In genomic region chr2:169979025-169979424, GRCh38 we compare ENCODE assay signal across 19 cellular contexts.
A peak's percentile ranks its signal among the peaks of the same experiment; 100 is the strongest.
DNase-seq lines count a peak whose midpoint lies in the region; ATAC-seq and TF ChIP-seq lines count a peak whose summit lies in the region.
"Had no signal": no experiment of that assay in that cellular context is flagged by ENCODE, and none has a peak within 500 bp of the region (broad histone marks: within the 10 kb centered on the region; RNA-seq: fewer than 3 reads in every experiment).

No MANE protein-coding gene starts in this region.

- BruUV-seq in MCF 10A (replicated peaks; lab: Mats Ljungman, UMichigan), result no TSS peak

- H3K36me3 Mint-ChIP-seq in MCF 10A (ENCODE audit: insufficient read depth, unreplicated experiment), result peaks cover 23% of the 10 kb centered on the region
- peaks cover 56 to 66% of the 10 kb centered on the region in 2 donors for H3K36me3 Mint-ChIP-seq in stimulated activated naive B cell treated with anti-CD40 and anti-IgM and Interleukin-4, amounts not matched to agents 10 μg/mL and 1 μg/mL and 100 μg/mL, for 72 hours

- no peaks in the 10 kb centered on the region for H3K4me1 ChIP-seq in breast epithelium

- H3K4me1 Mint-ChIP-seq in MCF 10A (ENCODE audit: insufficient read depth, unreplicated experiment), result no peaks in the 10 kb centered on the region
- peaks cover 5 to 7% of the 10 kb centered on the region in 2 donors for H3K4me1 Mint-ChIP-seq in stimulated activated naive B cell treated with anti-CD40 and anti-IgM and Interleukin-4, amounts not matched to agents 10 μg/mL and 1 μg/mL and 100 μg/mL, for 72 hours

- CTCF ChIA-PET in MCF 10A (lab: Yijun Ruan, JAX), result no interaction called here

- no peak overlapping the region for H3K27ac ChIP-seq in breast epithelium
- H3K27ac ChIP-seq: BLaER1 had no signal

- POLR2A ChIA-PET in MCF 10A (lab: Yijun Ruan, JAX), result no interaction called here

- no peaks in the 10 kb centered on the region for H3K27me3 Mint-ChIP-seq in MCF 10A (ENCODE audit: insufficient read depth, unreplicated experiment)
- H3K27me3 Mint-ChIP-seq in stimulated activated naive B cell treated with anti-CD40 and anti-IgM and Interleukin-4, amounts not matched to agents 10 μg/mL and 1 μg/mL and 100 μg/mL, for 72 hours, result no peaks in the 10 kb centered on the region
- H3K27me3 Mint-ChIP-seq: CD4-positive, alpha-beta memory T cell had no signal

- no peak overlapping the region for H3K4me3 Mint-ChIP-seq in MCF 10A (ENCODE audit: unreplicated experiment)
- no peak overlapping the region for H3K4me3 Mint-ChIP-seq in stimulated activated naive B cell treated with anti-CD40 and anti-IgM and Interleukin-4, amounts not matched to agents 10 μg/mL and 1 μg/mL and 100 μg/mL, for 72 hours
- H3K4me3 Mint-ChIP-seq: CD14-positive monocyte; CD4-positive, alpha-beta memory T cell; H9 had no signal

- TF ChIP-seq POLR2A in breast epithelium (IDR thresholded peaks at IDR 0.05), result no peak

- H3K4me3 ChIP-seq in breast epithelium (no peak overlapping the region), choroid plexus epithelial cell (ENCODE audit: low read depth, low read length) (no peak overlapping the region), fibroblast of villous mesenchyme (ENCODE audit: low read depth, low read length) (no peak overlapping the region)
- H3K4me3 ChIP-seq: BLaER1, GM12878 had no signal

- no peaks in the 10 kb centered on the region for H3K36me3 ChIP-seq in breast epithelium

- H3K9me3 Mint-ChIP-seq in MCF 10A (ENCODE audit: unreplicated experiment), result peaks cover 37% of the 10 kb centered on the region
- peaks cover 27 to 30% of the 10 kb centered on the region in 2 donors for H3K9me3 Mint-ChIP-seq in stimulated activated naive B cell treated with anti-CD40 and anti-IgM and Interleukin-4, amounts not matched to agents 10 μg/mL and 1 μg/mL and 100 μg/mL, for 72 hours

- no peaks in the 10 kb centered on the region for H3K27me3 ChIP-seq in breast epithelium
- H3K27me3 ChIP-seq: BLaER1 had no signal

- intact Hi-C loops in MCF 10A (cut with micrococcal nuclease) (no loop called here), breast epithelium (cut with DNase I; ENCODE audit: low total_unique reads) (no loop called here)

- no peak for ATAC-seq in stimulated activated naive B cell treated with anti-CD40 and anti-IgM and Interleukin-4, amounts not matched to agents 10 μg/mL and 1 μg/mL and 100 μg/mL, for 72 hours (replicated peaks)
- ATAC-seq: GM12878 had no signal

- DNase-seq in MCF 10A (ENCODE audit: unreplicated experiment) (peak; percentile 14), breast epithelium (ENCODE audit: low spot score in 2 of 2) (no peak), choroid plexus epithelial cell (ENCODE audit: low read depth) (peak; percentile 23), fibroblast of villous mesenchyme (ENCODE audit: low read depth) (peak; percentile 22), kidney tubule cell (ENCODE audit: low spot score) (no peak)
- no peak for DNase-seq in stimulated activated CD4-positive, alpha-beta T cell treated with anti-CD3 and anti-CD28 coated beads, Interleukin-4, amount 100 ng/mL, for 4 hours
- no peak for DNase-seq in stimulated activated CD8-positive, alpha-beta memory T cell treated with anti-CD3 and anti-CD28 coated beads, Interleukin-4, amount 100 ng/mL, for 48 hours
- DNase-seq in stimulated activated naive B cell treated with anti-CD40 and anti-IgM and Interleukin-4, amounts not matched to agents 10 μg/mL and 1 μg/mL and 100 μg/mL, for 72 hours, result no peak
- DNase-seq: 8988T; CD4-positive, alpha-beta memory T cell; DMS 273 treated with DMSO at 0.1 percent for 48 hours; DMS53; DND-41; EL; GOT3; H9 had no signal

- H3K9me3 ChIP-seq in breast epithelium, result peaks cover 0 to 17% of the 10 kb centered on the region in 2 donors

- no peak overlapping the region for H3K27ac Mint-ChIP-seq in MCF 10A (ENCODE audit: low read depth, unreplicated experiment)
- no peak overlapping the region for H3K27ac Mint-ChIP-seq in stimulated activated naive B cell treated with anti-CD40 and anti-IgM and Interleukin-4, amounts not matched to agents 10 μg/mL and 1 μg/mL and 100 μg/mL, for 72 hours
- H3K27ac Mint-ChIP-seq: CD14-positive monocyte; CD4-positive, alpha-beta memory T cell; H9 had no signal

- no peak for TF ChIP-seq CTCF in MCF 10A (IDR thresholded peaks at IDR 0.05; ENCODE audit: unreplicated experiment)
- TF ChIP-seq CTCF in breast epithelium (IDR thresholded peaks at IDR 0.05), result no peak
- no peak for TF ChIP-seq CTCF in choroid plexus epithelial cell (conservative IDR thresholded peaks at IDR 0.05; ENCODE audit: low read depth, low read length)
- TF ChIP-seq CTCF in fibroblast of villous mesenchyme (IDR thresholded peaks at IDR 0.05; ENCODE audit: insufficient read depth, low read depth, low read length), result no peak

Comparison
In these comparisons a context has a peak if more than half of its experiments do, and no peak if none do; other contexts are left out.
1. DNase-seq: peak in MCF 10A (single experiment), choroid plexus epithelial cell (single experiment) and fibroblast of villous mesenchyme (single experiment); none in breast epithelium (0 of 2), kidney tubule cell (single experiment), stimulated activated CD4-positive, alpha-beta T cell treated with anti-CD3 and anti-CD28 coated beads, Interleukin-4, amount 100 ng/mL, for 4 hours (0 of 2), stimulated activated CD8-positive, alpha-beta memory T cell treated with anti-CD3 and anti-CD28 coated beads, Interleukin-4, amount 100 ng/mL, for 48 hours (single experiment) and stimulated activated naive B cell treated with anti-CD40 and anti-IgM and Interleukin-4, amounts not matched to agents 10 μg/mL and 1 μg/mL and 100 μg/mL, for 72 hours (single experiment).